Comparison of ENCODE assay signal across 17 cellular contexts in genomic region chr1:160658956-160659255, GRCh38. TPM values are rescaled to one million over a fixed set of nuclear protein-coding genes. Genes with fewer than 3 reads are reported as not detected.
A peak's percentile ranks its signal among the peaks of the same experiment; 100 is the strongest.
DNase-seq lines count a peak whose midpoint lies in the region; ATAC-seq and TF ChIP-seq lines count a peak whose summit lies in the region.
"Had no signal": no experiment of that assay in that cellular context is flagged by ENCODE, and none has a peak within 500 bp of the region (broad histone marks: within the 10 kb centered on the region; RNA-seq: fewer than 3 reads in every experiment).

No MANE protein-coding gene starts in this region.

- no peak overlapping the region for H3K4me3 Mint-ChIP-seq in activated T-cell treated with anti-CD3 and anti-CD28 coated beads, Interleukin-2, amount 50 U/mL, for 24 hours
- H3K4me3 Mint-ChIP-seq in activated T-cell treated with anti-CD3 and anti-CD28 coated beads, Interleukin-2, amount 50 U/mL, for 4 hours: no peak overlapping the region
- H3K4me3 Mint-ChIP-seq in endodermal cell: no peak overlapping the region
- H3K4me3 Mint-ChIP-seq: GM23338 had no signal

- no peak overlapping the region for H2BK120ac ChIP-seq in neuronal stem cell (ENCODE audit: low read depth, low read length)

- ATAC-seq in activated T-cell treated with anti-CD3 and anti-CD28 coated beads, Interleukin-2, amount 50 U/mL, for 4 hours: no peak
- ATAC-seq in gastrocnemius medialis: no peak
- ATAC-seq: GM23338, HCT116, PC-3 had no signal

- DNase-seq in activated T-cell treated with anti-CD3 and anti-CD28 coated beads, Interleukin-2, amount 50 U/mL, for 24 hours: no peak
- DNase-seq in activated T-cell treated with anti-CD3 and anti-CD28 coated beads, Interleukin-2, amount 50 U/mL, for 4 hours: no peak
- DNase-seq in endodermal cell: peak; percentile 62
- no peak for DNase-seq in neuronal stem cell (ENCODE audit: low spot score)
- DNase-seq in gastrocnemius medialis: no peak
- DNase-seq in sigmoid colon: no peak
- DNase-seq: CD4-positive, CD25-positive, alpha-beta regulatory T cell; DMS79 treated with DMSO at 0.1 percent for 48 hours; NCI-H1092; NCI-H146; NCI-H2081; NCI-H510A; NCI-H774; PC-3 had no signal

- 83 to 84% methylated on average over 1 of the region's 1 CpG for WGBS in endodermal cell (ENCODE audit: insufficient coverage in 1 of 2, insufficient read length in 1 of 2), 2 experiments
- no CpG with 5 or more reads among the region's 1 CpG for WGBS in neuronal stem cell (ENCODE audit: extremely low coverage in 2 of 2, insufficient read length in 2 of 2, insufficient replicate concordance in 1 of 2), 2 donors
- WGBS in sigmoid colon, 2 donors: 95 to 98% methylated on average over 1 of the region's 1 CpG

- no peak overlapping the region for H2BK15ac ChIP-seq in neuronal stem cell (ENCODE audit: low read length)

- H3K27me3 ChIP-seq in endodermal cell (ENCODE audit: control insufficient read depth, insufficient read depth, low read length, poor library complexity, severe bottlenecking) (no peaks in the 10 kb centered on the region), neuronal stem cell (ENCODE audit: control insufficient read depth in 3 of 3, insufficient read depth in 3 of 3, low read depth in 1 of 3, low read length in 3 of 3) (no peaks in the 10 kb centered on the region), gastrocnemius medialis (no peaks in the 10 kb centered on the region), sigmoid colon (no peaks in the 10 kb centered on the region)

- H2BK12ac ChIP-seq in neuronal stem cell (ENCODE audit: low read length): no peak overlapping the region

- peak; percentile 3 for TF ChIP-seq POLR2A in GM19099 (IDR thresholded peaks at IDR 0.05; ENCODE audit: extremely low read depth, insufficient read length, low read depth)
- TF ChIP-seq POLR2A in gastrocnemius medialis (IDR thresholded peaks at IDR 0.05): no peak
- TF ChIP-seq POLR2A in sigmoid colon (IDR thresholded peaks at IDR 0.05): no peak

- H3K4me1 Mint-ChIP-seq in activated T-cell treated with anti-CD3 and anti-CD28 coated beads, Interleukin-2, amount 50 U/mL, for 24 hours (ENCODE audit: low read depth): peaks cover 61% of the 10 kb centered on the region
- peaks cover 54% of the 10 kb centered on the region for H3K4me1 Mint-ChIP-seq in activated T-cell treated with anti-CD3 and anti-CD28 coated beads, Interleukin-2, amount 50 U/mL, for 4 hours (ENCODE audit: low read depth)
- H3K4me1 Mint-ChIP-seq in endodermal cell: peaks cover 48% of the 10 kb centered on the region

- no peak overlapping the region for H3K4me2 ChIP-seq in neuronal stem cell (ENCODE audit: insufficient read depth, low read length, poor library complexity, severe bottlenecking)
- H3K4me2 ChIP-seq: GM23338 had no signal

- no peak overlapping the region for H3K18ac ChIP-seq in neuronal stem cell (ENCODE audit: low read length)

- no peak overlapping the region for H3K27ac ChIP-seq in endodermal cell (ENCODE audit: low read depth, low read length)
- H3K27ac ChIP-seq in neuronal stem cell (replicated peaks; ENCODE audit: low read length): no peak overlapping the region
- no peak overlapping the region for H3K27ac ChIP-seq in gastrocnemius medialis
- no peak overlapping the region for H3K27ac ChIP-seq in sigmoid colon

- no peaks in the 10 kb centered on the region for H3K36me3 ChIP-seq in endodermal cell (ENCODE audit: control insufficient read depth, insufficient read depth, low read length)
- H3K36me3 ChIP-seq in neuronal stem cell (replicated peaks in 1 of 2; ENCODE audit: control insufficient read depth in 2 of 2, insufficient read depth in 2 of 2, low read length in 2 of 2): no peaks in the 10 kb centered on the region
- no peaks in the 10 kb centered on the region for H3K36me3 ChIP-seq in gastrocnemius medialis
- no peaks in the 10 kb centered on the region for H3K36me3 ChIP-seq in sigmoid colon

- no peaks in the 10 kb centered on the region for H3K27me3 Mint-ChIP-seq in activated T-cell treated with anti-CD3 and anti-CD28 coated beads, Interleukin-2, amount 50 U/mL, for 24 hours
- no peaks in the 10 kb centered on the region for H3K27me3 Mint-ChIP-seq in activated T-cell treated with anti-CD3 and anti-CD28 coated beads, Interleukin-2, amount 50 U/mL, for 4 hours (ENCODE audit: low read depth)
- no peaks in the 10 kb centered on the region for H3K27me3 Mint-ChIP-seq in endodermal cell (ENCODE audit: insufficient read depth)
- H3K27me3 Mint-ChIP-seq: CD4-positive, CD25-positive, alpha-beta regulatory T cell had no signal

- peak overlapping the region; percentile 14 for H3K4me3 ChIP-seq in endodermal cell (ENCODE audit: low read length)
- no peak overlapping the region for H3K4me3 ChIP-seq in neuronal stem cell (ENCODE audit: low read length in 2 of 2)
- no peak overlapping the region for H3K4me3 ChIP-seq in gastrocnemius medialis
- no peak overlapping the region for H3K4me3 ChIP-seq in sigmoid colon
- H3K4me3 ChIP-seq: GM23338 had no signal

- peaks cover 12% of the 10 kb centered on the region for H3K9me3 Mint-ChIP-seq in activated T-cell treated with anti-CD3 and anti-CD28 coated beads, Interleukin-2, amount 50 U/mL, for 24 hours
- H3K9me3 Mint-ChIP-seq in activated T-cell treated with anti-CD3 and anti-CD28 coated beads, Interleukin-2, amount 50 U/mL, for 4 hours: peaks cover 4% of the 10 kb centered on the region
- peaks cover 18% of the 10 kb centered on the region for H3K9me3 Mint-ChIP-seq in endodermal cell

- H3K23ac ChIP-seq in neuronal stem cell (ENCODE audit: low read depth, low read length, poor library complexity): no peak overlapping the region

- H3K9me3 ChIP-seq in endodermal cell (ENCODE audit: control insufficient read depth, low read length) (peaks cover 18% of the 10 kb centered on the region), neuronal stem cell (replicated peaks in 1 of 2; ENCODE audit: control insufficient read depth in 2 of 2, insufficient read depth in 1 of 2, low read depth in 1 of 2, low read length in 2 of 2) (no peaks in the 10 kb centered on the region), gastrocnemius medialis (no peaks in the 10 kb centered on the region), sigmoid colon (no peaks in the 10 kb centered on the region)

- intact Hi-C loops in gastrocnemius medialis (cut with DNase I; ENCODE audit: low total_unique reads): no loop called here
- intact Hi-C loops in sigmoid colon (cut with DNase I): no loop called here

- H3K9ac ChIP-seq in endodermal cell (ENCODE audit: extremely low read depth, low read length, poor library complexity, severe bottlenecking) (peak overlapping the region; percentile 46), neuronal stem cell (ENCODE audit: low read depth, low read length, poor library complexity) (no peak overlapping the region)

- TF ChIP-seq CTCF in endodermal cell (conservative IDR thresholded peaks at IDR 0.05) (no peak), gastrocnemius medialis (IDR thresholded peaks at IDR 0.05 in 4 of 5, conservative IDR thresholded peaks at IDR 0.05 in 1 of 5) (no peak), sigmoid colon (IDR thresholded peaks at IDR 0.05) (no peak)

- H2AFZ ChIP-seq in neuronal stem cell (ENCODE audit: low read length): no peak overlapping the region

- no peak overlapping the region for H4K91ac ChIP-seq in neuronal stem cell (ENCODE audit: low read depth, low read length, poor library complexity)

- H4K8ac ChIP-seq in neuronal stem cell (ENCODE audit: low read depth, low read length): no peak overlapping the region

- H3K27ac Mint-ChIP-seq in activated T-cell treated with anti-CD3 and anti-CD28 coated beads, Interleukin-2, amount 50 U/mL, for 24 hours: peak overlapping the region; percentile 83
- H3K27ac Mint-ChIP-seq in endodermal cell: peak overlapping the region; percentile 83
- H3K27ac Mint-ChIP-seq: GM23338 had no signal

- H3K4me1 ChIP-seq in endodermal cell (ENCODE audit: control insufficient read depth, insufficient read depth, low read length) (peaks cover 17% of the 10 kb centered on the region), neuronal stem cell (ENCODE audit: control insufficient read depth in 2 of 2, insufficient read depth in 1 of 2, low read depth in 1 of 2, low read length in 2 of 2) (no peaks in the 10 kb centered on the region), gastrocnemius medialis (no peaks in the 10 kb centered on the region), sigmoid colon (no peaks in the 10 kb centered on the region)

- H2AK5ac ChIP-seq in neuronal stem cell (ENCODE audit: low read depth, low read length): no peak overlapping the region

- no peak for TF ChIP-seq EP300 in sigmoid colon (IDR thresholded peaks at IDR 0.05)

- in situ Hi-C loops in gastrocnemius medialis (cut with MboI; ENCODE audit: low sequenced_read_pairs in 4 of 4): no loop called here

- H3K79me1 ChIP-seq in neuronal stem cell (ENCODE audit: low read depth, low read length): no peaks in the 10 kb centered on the region

- H3K36me3 Mint-ChIP-seq in activated T-cell treated with anti-CD3 and anti-CD28 coated beads, Interleukin-2, amount 50 U/mL, for 24 hours (ENCODE audit: low read depth): peaks cover 7% of the 10 kb centered on the region
- H3K36me3 Mint-ChIP-seq in activated T-cell treated with anti-CD3 and anti-CD28 coated beads, Interleukin-2, amount 50 U/mL, for 4 hours (ENCODE audit: insufficient read depth): no peaks in the 10 kb centered on the region
- no peaks in the 10 kb centered on the region for H3K36me3 Mint-ChIP-seq in endodermal cell (ENCODE audit: low read depth)

- H2BK5ac ChIP-seq in neuronal stem cell (ENCODE audit: low read length): no peak overlapping the region

- no peak overlapping the region for H3K14ac ChIP-seq in neuronal stem cell (ENCODE audit: low read length)

- no peak overlapping the region for H3K4ac ChIP-seq in neuronal stem cell (ENCODE audit: low read length)

RNA-seq across cellular contexts. Expression of gene SLAMF1, which starts 12.1 kb away (rescaled TPM):
- total RNA-seq in activated T-cell treated with anti-CD3 and anti-CD28 coated beads, Interleukin-2, amount 50 U/mL, for 4 hours: 100 to 1,000 TPM in 1 of 3 donors, 10 to 100 TPM in 2; 69.2 to 138 (median 96.6) TPM
- total RNA-seq in endodermal cell (not detected), gastrocnemius medialis (not detected), sigmoid colon (1 to 10 TPM in 1 of 4 donors, under 1 TPM in 3; under 0.01 to 1.6 (median 0.22) TPM)
- not detected for polyA plus RNA-seq in endodermal cell (2013, experiment 1 of 2)
- not detected for polyA plus RNA-seq in endodermal cell (2013, experiment 2 of 2)
- not detected for polyA plus RNA-seq in neuronal stem cell (2013, experiment 1 of 2)
- polyA plus RNA-seq in neuronal stem cell (2013, experiment 2 of 2): not detected
- polyA plus RNA-seq in sigmoid colon: 1 to 10 TPM in 1 of 3 donors, not detected in 2; 6.1 TPM
- total RNA-seq: GM23338, PC-3 had no signal
- polyA plus RNA-seq: GM23338 had no signal

RNA-seq across cellular contexts. Expression of gene CD48, which starts 52.7 kb away (rescaled TPM):
- total RNA-seq in activated T-cell treated with anti-CD3 and anti-CD28 coated beads, Interleukin-2, amount 50 U/mL, for 4 hours: 100 to 1,000 TPM; 313 to 347 (median 336) TPM
- 1 to 10 TPM in 1 of 2 donors, under 1 TPM in 1; 0.55 to 1.1 TPM for total RNA-seq in endodermal cell
- 2.5 TPM for polyA plus RNA-seq in endodermal cell (2013, experiment 1 of 2)
- 3.1 TPM for polyA plus RNA-seq in endodermal cell (2013, experiment 2 of 2)
- polyA plus RNA-seq in neuronal stem cell (2013, experiment 1 of 2): not detected
- not detected for polyA plus RNA-seq in neuronal stem cell (2013, experiment 2 of 2)
- 1 to 10 TPM in 1 of 4 donors, under 1 TPM in 1, not detected in 2; 0.62 to 1.3 TPM for total RNA-seq in gastrocnemius medialis
- 1 to 10 TPM; 2.9 to 4.5 (median 3.6) TPM for total RNA-seq in sigmoid colon
- polyA plus RNA-seq in sigmoid colon: 100 to 1,000 TPM in 1 of 3 donors, 10 to 100 TPM in 2; 15.6 to 112 (median 23.1) TPM
- total RNA-seq: PC-3 had no signal

Comparison
In these comparisons a context has a peak if more than half of its experiments do, and no peak if none do; other contexts are left out.
1. RNA of gene SLAMF1, which starts 12.1 kb away (total RNA-seq): 69.2 to 138 TPM in activated T-cell treated with anti-CD3 and anti-CD28 coated beads, Interleukin-2, amount 50 U/mL, for 4 hours; not detected in endodermal cell, under 0.01 to 1.6 TPM in sigmoid colon and not detected in gastrocnemius medialis; every median in the first group is over 10 times any median in the second.
2. RNA of gene CD48, which starts 52.7 kb away (total RNA-seq): 313 to 347 TPM in activated T-cell treated with anti-CD3 and anti-CD28 coated beads, Interleukin-2, amount 50 U/mL, for 4 hours; 2.9 to 4.5 TPM in sigmoid colon, 0.55 to 1.1 TPM in endodermal cell and 0.62 to 1.3 TPM in gastrocnemius medialis; every median in the first group is over 10 times any median in the second.